9 cellular contexts compared by ENCODE assay signal in the genomic region with DNA sequence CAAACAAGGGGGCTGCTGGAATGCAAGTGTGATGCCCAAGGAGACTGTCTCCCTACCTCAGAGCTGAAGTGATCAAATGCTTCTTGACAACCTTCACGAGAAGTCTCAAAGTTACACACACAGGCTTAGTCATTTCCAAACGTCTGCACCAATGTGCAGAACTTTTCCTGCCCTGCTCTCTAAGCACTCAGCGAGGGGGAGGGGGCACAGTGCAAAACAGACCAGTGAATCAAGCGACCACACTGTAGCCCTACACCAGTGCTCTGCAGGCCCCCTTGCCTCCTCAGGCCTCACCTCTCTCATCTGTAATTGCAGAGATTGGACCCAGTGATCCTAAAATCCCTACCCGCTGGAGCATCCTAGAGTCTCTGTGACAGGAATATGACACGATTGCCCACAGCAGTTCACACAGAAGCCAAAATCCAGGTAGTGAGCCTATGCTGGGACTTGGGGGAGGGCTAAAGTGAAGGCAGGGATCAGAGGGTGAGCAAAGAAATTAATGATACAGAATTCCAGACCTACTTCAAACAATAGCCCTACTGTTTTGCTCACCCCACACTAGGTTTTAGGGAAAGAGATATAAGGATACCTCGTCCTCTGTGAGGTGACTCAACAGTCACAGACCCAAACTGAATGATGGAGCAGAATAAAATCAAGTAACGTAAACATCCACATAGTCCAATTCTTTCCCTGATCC. TPM values are rescaled to one million over a fixed set of nuclear protein-coding genes. Genes with fewer than 3 reads are reported as not detected.
DNase-seq lines count a peak whose midpoint lies in the region; ATAC-seq, FAIRE-seq and TF ChIP-seq lines count a peak whose summit lies in the region.
"Had no signal": no experiment of that assay in that cellular context is flagged by ENCODE, and none has a peak within 500 bp of the region (broad histone marks: within the 10 kb centered on the region; RNA-seq: fewer than 3 reads in every experiment).

No MANE protein-coding gene starts in this region.

- no peaks in the 10 kb centered on the region for H3K27me3 ChIP-seq in keratinocyte (ENCODE audit: control insufficient read depth, extremely low read depth, insufficient read depth, low read length)

- FAIRE-seq in keratinocyte (lab: Jason Lieb, UNC), result peak; percentile 75

- DNase-seq in activated effector memory CD4-positive, alpha-beta T cell treated with anti-CD3 and anti-CD28 coated beads, Interleukin-2, amount 50 U/mL, for 16 hours, result peak; percentile 84
- DNase-seq in activated effector memory CD4-positive, alpha-beta T cell treated with Interleukin-2 at 50 U/mL for 16 hours, result no peak
- DNase-seq in activated T-helper 1 cell treated with anti-CD3 and anti-CD28 coated beads, Interleukin-12 subunit alpha, Interleukin-12 subunit beta, Interleukin-2, Interleukin-4 antibody, amounts not matched to agents 30 ng/mL and 10 ng/mL and 1 ng/mL, durations not matched to agents 14 hours and 24 hours and 36 hours (ENCODE audit: low spot score), result peak; percentile 48
- no peak for DNase-seq in keratinocyte (ENCODE audit: low read depth, low spot score)
- no peak for DNase-seq in type B pancreatic cell (ENCODE audit: extremely low spot score, unreplicated experiment)
- DNase-seq in D341Med (ENCODE audit: low spot score), result no peak
- no peak for DNase-seq in NCI-H2171 (lab: John Stamatoyannopoulos, UW)
- DNase-seq: NCI-H1694 treated with DMSO at 0.1 percent for 48 hours had no signal

- dilution Hi-C loops in keratinocyte (cut with MboI; ENCODE audit: extremely low pct_ligation_motif_present, low sequenced_read_pairs), result no loop called here

- H3K79me2 ChIP-seq in keratinocyte (ENCODE audit: control insufficient read depth, insufficient read depth, low read length), result peaks cover 2% of the 10 kb centered on the region

- no peaks in the 10 kb centered on the region for H3K36me3 ChIP-seq in keratinocyte (ENCODE audit: control insufficient read depth in 2 of 2, extremely low read depth in 1 of 2, insufficient read depth in 2 of 2, low read length in 2 of 2)

- peak overlapping the region; percentile 83 for H3K4me3 Mint-ChIP-seq in activated T-helper 1 cell treated with anti-CD3 and anti-CD28 coated beads, Interleukin-12 subunit alpha, Interleukin-12 subunit beta, Interleukin-2, Interleukin-4 antibody, amounts not matched to agents 30 ng/mL and 10 ng/mL and 1 ng/mL, durations not matched to agents 14 hours and 24 hours and 36 hours
- peak overlapping the region; percentile 33 for H3K4me3 Mint-ChIP-seq in type B pancreatic cell

- intact Hi-C loops in activated T-helper 1 cell treated with anti-CD3 and anti-CD28 coated beads, Interleukin-12 subunit alpha, Interleukin-12 subunit beta, Interleukin-2, Interleukin-4 antibody, amounts not matched to agents 30 ng/mL and 10 ng/mL and 1 ng/mL, durations not matched to agents 14 hours and 24 hours and 36 hours (cut with micrococcal nuclease), result loop anchor here (1.0 to 2.0 kb wide), 2 partner anchors 7 to 14 kb away; no protein-coding TSS in a partner anchor

- peaks cover 3% of the 10 kb centered on the region for H3K9me3 Mint-ChIP-seq in activated T-helper 1 cell treated with anti-CD3 and anti-CD28 coated beads, Interleukin-12 subunit alpha, Interleukin-12 subunit beta, Interleukin-2, Interleukin-4 antibody, amounts not matched to agents 30 ng/mL and 10 ng/mL and 1 ng/mL, durations not matched to agents 14 hours and 24 hours and 36 hours
- H3K9me3 Mint-ChIP-seq in type B pancreatic cell, result no peaks in the 10 kb centered on the region

- H2AFZ ChIP-seq in keratinocyte (ENCODE audit: control insufficient read depth, low read length), result no peak overlapping the region

- H3K27ac ChIP-seq in keratinocyte (ENCODE audit: control insufficient read depth, insufficient read depth, low read length), result peak overlapping the region; percentile 91

- H3K27ac Mint-ChIP-seq in activated T-helper 1 cell treated with anti-CD3 and anti-CD28 coated beads, Interleukin-12 subunit alpha, Interleukin-12 subunit beta, Interleukin-2, Interleukin-4 antibody, amounts not matched to agents 30 ng/mL and 10 ng/mL and 1 ng/mL, durations not matched to agents 14 hours and 24 hours and 36 hours, result peak overlapping the region; percentile 89
- H3K27ac Mint-ChIP-seq in type B pancreatic cell, result no peak overlapping the region

- peak overlapping the region; percentile 77 for H3K9ac ChIP-seq in keratinocyte (ENCODE audit: control insufficient read depth, extremely low read depth, insufficient read depth, low read length)

- H3K4me3 ChIP-seq in keratinocyte (ENCODE audit: control insufficient read depth in 2 of 3, extremely low read depth in 1 of 3, insufficient read depth in 2 of 3, low read depth in 1 of 3, low read length in 3 of 3), result peak overlapping the region in 2 of 3 experiments; percentile 60 to 65

- no peaks in the 10 kb centered on the region for H3K27me3 Mint-ChIP-seq in activated T-helper 1 cell treated with anti-CD3 and anti-CD28 coated beads, Interleukin-12 subunit alpha, Interleukin-12 subunit beta, Interleukin-2, Interleukin-4 antibody, amounts not matched to agents 30 ng/mL and 10 ng/mL and 1 ng/mL, durations not matched to agents 14 hours and 24 hours and 36 hours (ENCODE audit: insufficient read depth)
- no peaks in the 10 kb centered on the region for H3K27me3 Mint-ChIP-seq in type B pancreatic cell

- no peak for TF ChIP-seq CTCF in keratinocyte (optimal IDR thresholded peaks at IDR 0.05 in 1 of 3, IDR thresholded peaks at IDR 0.05 in 1 of 3, conservative IDR thresholded peaks at IDR 0.05 in 1 of 3; ENCODE audit: extremely low read depth in 1 of 3, insufficient read depth in 2 of 3, low read length in 3 of 3)
- TF ChIP-seq CTCF in type B pancreatic cell (conservative IDR thresholded peaks at IDR 0.05), result no peak

- no peaks in the 10 kb centered on the region for H3K9me1 ChIP-seq in keratinocyte (ENCODE audit: control insufficient read depth, extremely low read depth, insufficient read depth, low read length)

- ATAC-seq in GM21447 (IDR thresholded peaks at IDR 0.05; ENCODE audit: unreplicated experiment), result no peak

- H3K4me1 ChIP-seq in keratinocyte (ENCODE audit: control insufficient read depth, extremely low read depth, insufficient read depth, low read length), result peaks cover 56% of the 10 kb centered on the region

- no peaks in the 10 kb centered on the region for H4K20me1 ChIP-seq in keratinocyte (ENCODE audit: control insufficient read depth, extremely low read depth, insufficient read depth, low read length)

- H3K4me1 Mint-ChIP-seq in activated T-helper 1 cell treated with anti-CD3 and anti-CD28 coated beads, Interleukin-12 subunit alpha, Interleukin-12 subunit beta, Interleukin-2, Interleukin-4 antibody, amounts not matched to agents 30 ng/mL and 10 ng/mL and 1 ng/mL, durations not matched to agents 14 hours and 24 hours and 36 hours (ENCODE audit: low read depth), result peaks cover 60% of the 10 kb centered on the region
- peaks cover 38% of the 10 kb centered on the region for H3K4me1 Mint-ChIP-seq in type B pancreatic cell (ENCODE audit: unreplicated experiment)

- H3K9me3 ChIP-seq in keratinocyte (ENCODE audit: control insufficient read depth, low read depth, low read length), result no peaks in the 10 kb centered on the region

- H3K36me3 Mint-ChIP-seq in activated T-helper 1 cell treated with anti-CD3 and anti-CD28 coated beads, Interleukin-12 subunit alpha, Interleukin-12 subunit beta, Interleukin-2, Interleukin-4 antibody, amounts not matched to agents 30 ng/mL and 10 ng/mL and 1 ng/mL, durations not matched to agents 14 hours and 24 hours and 36 hours (ENCODE audit: low read depth), result peaks cover 28% of the 10 kb centered on the region
- peaks cover 5% of the 10 kb centered on the region for H3K36me3 Mint-ChIP-seq in type B pancreatic cell

- peak overlapping the region; percentile 93 for H3K4me2 ChIP-seq in keratinocyte (ENCODE audit: control insufficient read depth, extremely low read depth, insufficient read depth, low read depth, low read length)

RNA-seq across cellular contexts. Expression of gene ATXN1, which starts 56.4 kb away (rescaled TPM):
- 107 and 109 TPM in 2 replicates for total RNA-seq in activated T-helper 1 cell treated with anti-CD3 and anti-CD28 coated beads, Interleukin-12 subunit alpha, Interleukin-12 subunit beta, Interleukin-2, Interleukin-4 antibody, amounts not matched to agents 30 ng/mL and 10 ng/mL and 1 ng/mL, durations not matched to agents 14 hours and 24 hours and 36 hours
- 9.4 to 9.7 TPM (median 9.4 TPM) in 3 replicates for polyA plus RNA-seq in keratinocyte
- polyA plus RNA-seq in keratinocyte (2011; ENCODE audit: low read depth), result 6.3 TPM
- 7.3 and 7.5 TPM in 2 replicates for polyA plus RNA-seq in keratinocyte (2011; cell fraction: cytosol; rRNA removed)
- polyA plus RNA-seq in keratinocyte (2011; cell fraction: nucleus; rRNA removed), result 19.2 and 21.1 TPM in 2 replicates
- 8.8 and 11.5 TPM in 2 replicates for polyA plus RNA-seq in keratinocyte (2012; ENCODE audit: low replicate concordance)
- polyA minus RNA-seq in keratinocyte, result 13.2 to 34.1 TPM (median 23.4 TPM) in 3 replicates
- polyA minus RNA-seq in keratinocyte (2011; cell fraction: cytosol; rRNA and poly(A)+ RNA removed), result 8.1 TPM
- polyA minus RNA-seq in keratinocyte (2011; cell fraction: nucleus; rRNA and poly(A)+ RNA removed), result 31.4 and 46.3 TPM in 2 replicates
- total RNA-seq in type B pancreatic cell (ENCODE audit: low replicate concordance), result 33.7 and 35.1 TPM in 2 replicates

Comparison
In these comparisons a context has a peak if more than half of its experiments do, and no peak if none do; other contexts are left out.
1. DNase-seq: peak in activated effector memory CD4-positive, alpha-beta T cell treated with anti-CD3 and anti-CD28 coated beads, Interleukin-2, amount 50 U/mL, for 16 hours (single experiment) and activated T-helper 1 cell treated with anti-CD3 and anti-CD28 coated beads, Interleukin-12 subunit alpha, Interleukin-12 subunit beta, Interleukin-2, Interleukin-4 antibody, amounts not matched to agents 30 ng/mL and 10 ng/mL and 1 ng/mL, durations not matched to agents 14 hours and 24 hours and 36 hours (single experiment); none in activated effector memory CD4-positive, alpha-beta T cell treated with Interleukin-2 at 50 U/mL for 16 hours (single experiment), keratinocyte (single experiment), type B pancreatic cell (single experiment), D341Med (single experiment) and NCI-H2171 (single experiment).